In genomic region chr1:55073187-55073916, GRCh38 we compare ENCODE assay signal across 16 cellular contexts. TPM values are rescaled to one million over a fixed set of nuclear protein-coding genes. Genes with fewer than 3 reads are reported as not detected.
DNase-seq lines count a peak whose midpoint lies in the region; ATAC-seq and TF ChIP-seq lines count a peak whose summit lies in the region.
"Had no signal": no experiment of that assay in that cellular context is flagged by ENCODE, and none has a peak within 500 bp of the region (broad histone marks: within the 10 kb centered on the region; RNA-seq: fewer than 3 reads in every experiment).

No MANE protein-coding gene starts in this region.

- no peaks in the 10 kb centered on the region for H3K36me3 ChIP-seq in ovary

- intact Hi-C loops in activated CD8-positive, alpha-beta T cell treated with anti-CD3 and anti-CD28 coated beads for 36 hours (cut with micrococcal nuclease), result no loop called here
- intact Hi-C loops in ovary (cut with DNase I), result no loop called here

- ATAC-seq in HG03095 (IDR thresholded peaks at IDR 0.05; ENCODE audit: unreplicated experiment), result peak; percentile 63
- ATAC-seq in activated CD8-positive, alpha-beta T cell treated with anti-CD3 and anti-CD28 coated beads for 36 hours, result peak; percentile 94

- H3K9me3 Mint-ChIP-seq in activated CD8-positive, alpha-beta T cell treated with anti-CD3 and anti-CD28 coated beads for 36 hours, result no peaks in the 10 kb centered on the region
- no peaks in the 10 kb centered on the region for H3K9me3 Mint-ChIP-seq in stimulated activated naive CD8-positive, alpha-beta T cell treated with anti-CD3 and anti-CD28 coated beads, Interleukin-15, Interleukin-2, amounts not matched to agents 100 ng/mL and 50 ng/mL, for 24 hours
- H3K9me3 Mint-ChIP-seq: central memory CD8-positive, alpha-beta T cell had no signal

- no peak for TF ChIP-seq POLR2A in ovary (IDR thresholded peaks at IDR 0.05)

- 92 to 96% (median 95%) methylated on average over 3 of the region's 3 CpGs for WGBS in ovary, 3 donors

- H3K4me1 ChIP-seq in ovary (ENCODE audit: insufficient read depth), result no peaks in the 10 kb centered on the region

- CTCF ChIA-PET in activated CD8-positive, alpha-beta T cell treated with anti-CD3 and anti-CD28 coated beads for 36 hours (lab: Charles Lee), result interaction anchor here (0.7 to 2.0 kb wide), 3 partner anchors 23 to 83 kb away, joined by 3 to 4 read pairs (median 3); no protein-coding TSS in a partner anchor

- H3K27me3 ChIP-seq in ovary, result no peaks in the 10 kb centered on the region

- H3K27ac ChIP-seq in ovary, result no peak overlapping the region
- H3K27ac ChIP-seq: epithelial cell of prostate, HL-60 had no signal

- peak; percentile 16 to 17 for DNase-seq in stimulated activated CD4-positive, alpha-beta T cell treated with anti-CD3 and anti-CD28 coated beads, Interleukin-15, amount 100 ng/mL, for 48 hours (ENCODE audit: low read depth in 2 of 2)
- no peak for DNase-seq in stimulated activated CD4-positive, alpha-beta T cell treated with anti-CD3 and anti-CD28 coated beads, Interleukin-4, amount 100 ng/mL, for 24 hours
- DNase-seq in activated CD8-positive, alpha-beta T cell treated with anti-CD3 and anti-CD28 coated beads for 36 hours, result peak; percentile 56
- DNase-seq in ovary (no peak), cortex of kidney (lab: John Stamatoyannopoulos, UW) (no peak), GF-D8 (lab: John Stamatoyannopoulos, UW) (no peak)
- DNase-seq: GOT3; hippocampal formation; NCI-H524; nucleus accumbens; stimulated activated naive CD4-positive, alpha-beta T cell had no signal

- H3K4me1 Mint-ChIP-seq in activated CD8-positive, alpha-beta T cell treated with anti-CD3 and anti-CD28 coated beads for 36 hours (ENCODE audit: low read depth), result peaks cover 27% of the 10 kb centered on the region
- H3K4me1 Mint-ChIP-seq in stimulated activated naive CD8-positive, alpha-beta T cell treated with anti-CD3 and anti-CD28 coated beads, Interleukin-15, Interleukin-2, amounts not matched to agents 100 ng/mL and 50 ng/mL, for 24 hours (ENCODE audit: low read depth), result peaks cover 27% of the 10 kb centered on the region
- H3K4me1 Mint-ChIP-seq: central memory CD8-positive, alpha-beta T cell had no signal

- peak overlapping the region; percentile 94 for H3K27ac Mint-ChIP-seq in activated CD8-positive, alpha-beta T cell treated with anti-CD3 and anti-CD28 coated beads for 36 hours
- peak overlapping the region; percentile 91 for H3K27ac Mint-ChIP-seq in stimulated activated naive CD8-positive, alpha-beta T cell treated with anti-CD3 and anti-CD28 coated beads, Interleukin-15, Interleukin-2, amounts not matched to agents 100 ng/mL and 50 ng/mL, for 24 hours

- POLR2A ChIA-PET in activated CD8-positive, alpha-beta T cell treated with anti-CD3 and anti-CD28 coated beads for 36 hours (lab: Charles Lee), result interaction anchor here (1.3 kb wide), 1 partner anchor 9 kb away, joined by 4 read pairs; no protein-coding TSS in a partner anchor

- TF ChIP-seq CTCF in activated CD8-positive, alpha-beta T cell treated with anti-CD3 and anti-CD28 coated beads for 36 hours (IDR thresholded peaks at IDR 0.05), result no peak
- TF ChIP-seq CTCF in ovary (IDR thresholded peaks at IDR 0.05), result no peak

- no peak for TF ChIP-seq EP300 in ovary (IDR thresholded peaks at IDR 0.05)

- no peaks in the 10 kb centered on the region for H3K27me3 Mint-ChIP-seq in activated CD8-positive, alpha-beta T cell treated with anti-CD3 and anti-CD28 coated beads for 36 hours
- H3K27me3 Mint-ChIP-seq in stimulated activated naive CD8-positive, alpha-beta T cell treated with anti-CD3 and anti-CD28 coated beads, Interleukin-15, Interleukin-2, amounts not matched to agents 100 ng/mL and 50 ng/mL, for 24 hours, result no peaks in the 10 kb centered on the region
- H3K27me3 Mint-ChIP-seq: central memory CD8-positive, alpha-beta T cell had no signal

- no peak overlapping the region for H3K4me3 Mint-ChIP-seq in activated CD8-positive, alpha-beta T cell treated with anti-CD3 and anti-CD28 coated beads for 36 hours
- H3K4me3 Mint-ChIP-seq in stimulated activated naive CD8-positive, alpha-beta T cell treated with anti-CD3 and anti-CD28 coated beads, Interleukin-15, Interleukin-2, amounts not matched to agents 100 ng/mL and 50 ng/mL, for 24 hours, result no peak overlapping the region
- H3K4me3 Mint-ChIP-seq: central memory CD8-positive, alpha-beta T cell had no signal

- no peak overlapping the region for H3K4me3 ChIP-seq in ovary

- no peaks in the 10 kb centered on the region for H3K9me3 ChIP-seq in ovary

- peaks cover 70% of the 10 kb centered on the region for H3K36me3 Mint-ChIP-seq in activated CD8-positive, alpha-beta T cell treated with anti-CD3 and anti-CD28 coated beads for 36 hours (ENCODE audit: low read depth)
- peaks cover 93% of the 10 kb centered on the region for H3K36me3 Mint-ChIP-seq in stimulated activated naive CD8-positive, alpha-beta T cell treated with anti-CD3 and anti-CD28 coated beads, Interleukin-15, Interleukin-2, amounts not matched to agents 100 ng/mL and 50 ng/mL, for 24 hours (ENCODE audit: low read depth)

RNA-seq across cellular contexts. Expression of gene PCSK9, which starts 34.0 kb away (rescaled TPM):
- total RNA-seq in activated CD8-positive, alpha-beta T cell treated with anti-CD3 and anti-CD28 coated beads for 36 hours, result not detected
- total RNA-seq in ovary, result under 1 TPM in 3 of 7 donors, not detected in 4; 0.12 to 0.52 (median 0.48) TPM
- polyA plus RNA-seq in ovary, result under 1 TPM in 1 of 2 donors, not detected in 1; 0.01 TPM

Comparison
In these comparisons a context has a peak if more than half of its experiments do, and no peak if none do; other contexts are left out.
1. DNase-seq: peak in stimulated activated CD4-positive, alpha-beta T cell treated with anti-CD3 and anti-CD28 coated beads, Interleukin-15, amount 100 ng/mL, for 48 hours (2 of 2) and activated CD8-positive, alpha-beta T cell treated with anti-CD3 and anti-CD28 coated beads for 36 hours (single experiment); none in stimulated activated CD4-positive, alpha-beta T cell treated with anti-CD3 and anti-CD28 coated beads, Interleukin-4, amount 100 ng/mL, for 24 hours (single experiment), ovary (0 of 5), cortex of kidney (single experiment) and GF-D8 (single experiment).